In genomic region chr4:38560763-38561558, GRCh38 we compare ENCODE assay signal across 10 cellular contexts.
DNase-seq lines count a peak whose midpoint lies in the region; ATAC-seq and TF ChIP-seq lines count a peak whose summit lies in the region.
"Had no signal": no experiment of that assay in that cellular context is flagged by ENCODE, and none has a peak within 500 bp of the region (broad histone marks: within the 10 kb centered on the region; RNA-seq: fewer than 3 reads in every experiment).

No MANE protein-coding gene starts in this region.

- no peak overlapping the region for H3K4me3 Mint-ChIP-seq in activated naive CD8-positive, alpha-beta T cell treated with anti-CD3 and anti-CD28 coated beads for 36 hours

- H3K36me3 Mint-ChIP-seq in activated naive CD8-positive, alpha-beta T cell treated with anti-CD3 and anti-CD28 coated beads for 36 hours = no peaks in the 10 kb centered on the region

- ATAC-seq in GM18498 (IDR thresholded peaks at IDR 0.05; ENCODE audit: unreplicated experiment) (peak; percentile 78), GM19351 (IDR thresholded peaks at IDR 0.05; ENCODE audit: unreplicated experiment) (peak; percentile 87), HG03060 (IDR thresholded peaks at IDR 0.05; ENCODE audit: low read depth, unreplicated experiment) (peak; percentile 80)
- ATAC-seq: SK-N-SH treated with all-trans-retinoic acid at 6 μM for 48 hours had no signal

- no peaks in the 10 kb centered on the region for H3K27me3 Mint-ChIP-seq in activated naive CD8-positive, alpha-beta T cell treated with anti-CD3 and anti-CD28 coated beads for 36 hours

- H3K4me3 ChIP-seq in dorsolateral prefrontal cortex = no peak overlapping the region

- H3K27ac Mint-ChIP-seq in activated naive CD8-positive, alpha-beta T cell treated with anti-CD3 and anti-CD28 coated beads for 36 hours = no peak overlapping the region

- no peaks in the 10 kb centered on the region for H3K27me3 ChIP-seq in dorsolateral prefrontal cortex

- intact Hi-C loops in dorsolateral prefrontal cortex (cut with DNase I) = loop anchor here (5.0 to 10.0 kb wide), 3 partner anchors 101 to 376 kb away; partner anchors contain the start of gene KLF3 (in 1 of the 2)

- TF ChIP-seq CTCF in dorsolateral prefrontal cortex (IDR thresholded peaks at IDR 0.05 in 54 of 56, conservative IDR thresholded peaks at IDR 0.05 in 2 of 56; ENCODE audit: low read depth in 1 of 56, partially characterized antibody in 56 of 56) = no peak

- peaks cover 15% of the 10 kb centered on the region for H3K4me1 Mint-ChIP-seq in activated naive CD8-positive, alpha-beta T cell treated with anti-CD3 and anti-CD28 coated beads for 36 hours

- H3K9me3 Mint-ChIP-seq in activated naive CD8-positive, alpha-beta T cell treated with anti-CD3 and anti-CD28 coated beads for 36 hours = peaks cover 2% of the 10 kb centered on the region

- no peak overlapping the region for H3K27ac ChIP-seq in dorsolateral prefrontal cortex

- peak; percentile 8 for DNase-seq in activated naive CD8-positive, alpha-beta T cell treated with anti-CD3 and anti-CD28 coated beads for 36 hours
- no peak for DNase-seq in SHP77 (lab: John Stamatoyannopoulos, UW)
- no peak for DNase-seq in NCI-H2227 (lab: John Stamatoyannopoulos, UW; ENCODE audit: unreplicated experiment)
- no peak for DNase-seq in dorsolateral prefrontal cortex
- DNase-seq in activated CD8-positive, alpha-beta memory T cell treated with anti-CD3 and anti-CD28 coated beads, Interleukin-2, amount 50 U/mL, for 4 hours = no peak
- DNase-seq: hippocampal formation had no signal
